In genomic region chr1:1927751-1928150, GRCh38 we compare ENCODE assay signal across 24 cellular contexts. TPM values are rescaled to one million over a fixed set of nuclear protein-coding genes. Genes with fewer than 3 reads are reported as not detected.
A peak's percentile ranks its signal among the peaks of the same experiment; 100 is the strongest.
DNase-seq lines count a peak whose midpoint lies in the region; ATAC-seq, FAIRE-seq and TF ChIP-seq lines count a peak whose summit lies in the region.
"Had no signal": no experiment of that assay in that cellular context is flagged by ENCODE, and none has a peak within 500 bp of the region (broad histone marks: within the 10 kb centered on the region; RNA-seq: fewer than 3 reads in every experiment).

No MANE protein-coding gene starts in this region.

- H3K4me1 Mint-ChIP-seq in T-helper 17 cell = no peaks in the 10 kb centered on the region
- H3K4me1 Mint-ChIP-seq: CD8-positive, alpha-beta memory T cell had no signal

- H3K9me3 ChIP-seq in left ventricle myocardium inferior (replicated peaks) (no peaks in the 10 kb centered on the region), mucosa of descending colon (no peaks in the 10 kb centered on the region), T-helper 17 cell (ENCODE audit: control insufficient read depth, low read length, poor library complexity, severe bottlenecking) (no peaks in the 10 kb centered on the region)

- H3K36me3 ChIP-seq in left ventricle myocardium inferior = no peaks in the 10 kb centered on the region
- no peaks in the 10 kb centered on the region for H3K36me3 ChIP-seq in mucosa of descending colon (ENCODE audit: low read depth)

- no peak overlapping the region for H3K27ac Mint-ChIP-seq in T-helper 17 cell
- H3K27ac Mint-ChIP-seq: CD8-positive, alpha-beta memory T cell; H9; IgD-negative memory B cell had no signal

- ATAC-seq in Right ventricle myocardium superior (ENCODE audit: poor library complexity) (peak; percentile 34), mucosa of descending colon (no peak), T-helper 17 cell (no peak)

- FAIRE-seq in D721Med (lab: Jason Lieb, UNC) = no peak
- FAIRE-seq: A204.1 had no signal

- H3K36me3 Mint-ChIP-seq in T-helper 17 cell (ENCODE audit: low read depth) = no peaks in the 10 kb centered on the region
- H3K36me3 Mint-ChIP-seq: CD8-positive, alpha-beta memory T cell; IgD-negative memory B cell had no signal

- H3K4me3 ChIP-seq in left ventricle myocardium inferior = no peak overlapping the region
- H3K4me3 ChIP-seq in mucosa of descending colon = no peak overlapping the region

- TF ChIP-seq CTCF in left ventricle myocardium inferior (IDR thresholded peaks at IDR 0.05; ENCODE audit: borderline replicate concordance) (no peak), mucosa of descending colon (IDR thresholded peaks at IDR 0.05) (no peak), D721Med (IDR thresholded peaks at IDR 0.05; ENCODE audit: insufficient read depth, missing control alignments) (no peak)

- H3K27ac ChIP-seq in left ventricle myocardium inferior (replicated peaks) = peak overlapping the region; percentile 76
- H3K27ac ChIP-seq: HL-60 had no signal

- no peak overlapping the region for H3K4me3 Mint-ChIP-seq in T-helper 17 cell
- H3K4me3 Mint-ChIP-seq: CD8-positive, alpha-beta memory T cell; H9; IgD-negative memory B cell had no signal

- peaks cover 24% of the 10 kb centered on the region for H3K4me1 ChIP-seq in left ventricle myocardium inferior
- H3K4me1 ChIP-seq in mucosa of descending colon (ENCODE audit: low read depth) = peaks cover 9% of the 10 kb centered on the region

- no peaks in the 10 kb centered on the region for H3K27me3 Mint-ChIP-seq in T-helper 17 cell
- H3K27me3 Mint-ChIP-seq: CD8-positive, alpha-beta memory T cell had no signal

- intact Hi-C loops in Right ventricle myocardium superior (cut with DNase I) = no loop called here
- intact Hi-C loops in cardiac septum (cut with DNase I) = no loop called here
- intact Hi-C loops in left ventricle myocardium inferior (cut with micrococcal nuclease) = no loop called here
- intact Hi-C loops in mucosa of descending colon (cut with DNase I, micrococcal nuclease) = no loop called here

- peak; percentile 49 for DNase-seq in Right ventricle myocardium superior
- DNase-seq in cardiac septum (ENCODE audit: low spot score) = no peak
- DNase-seq in left ventricle myocardium inferior = no peak
- peak in 2 of 3 donors; percentile 20 to 35 for DNase-seq in mucosa of descending colon
- DNase-seq in T-helper 17 cell = no peak
- no peak for DNase-seq in germinal center (ENCODE audit: low spot score)
- DNase-seq in HUDEP-2 (lab: John Stamatoyannopoulos, UW; ENCODE audit: unreplicated experiment in 76 of 76) = no peak
- no peak for DNase-seq in D721Med (ENCODE audit: insufficient read length, low spot score)
- DNase-seq: CD8-positive, alpha-beta memory T cell; DMS79 treated with DMSO at 0.1 percent for 48 hours; H9; Karpas-422; NCI-H1048; NCI-H1436; NCI-H1930; NCI-H226; NCI-H524; NCI-H82; SIG-M5 had no signal

- no peaks in the 10 kb centered on the region for H3K27me3 ChIP-seq in left ventricle myocardium inferior (ENCODE audit: low read depth)

RNA-seq across cellular contexts. Expression of gene TMEM52, which starts 8.7 kb away (rescaled TPM):
- total RNA-seq in Right ventricle myocardium superior (2.1 TPM), cardiac septum (0.70 TPM), left ventricle myocardium inferior (0.47 TPM), mucosa of descending colon (1 to 10 TPM; 1.8 to 4.0 (median 3.0) TPM), T-helper 17 cell (under 1 TPM in 1 of 2 donors, not detected in 1; 0.52 TPM)

RNA-seq across cellular contexts. Expression of gene CALML6, which starts 12.7 kb away (rescaled TPM):
- total RNA-seq in Right ventricle myocardium superior = not detected
- 0.16 TPM for total RNA-seq in cardiac septum
- total RNA-seq in left ventricle myocardium inferior = not detected
- total RNA-seq in mucosa of descending colon = 1 to 10 TPM in 1 of 3 donors, under 1 TPM in 2; 0.32 to 1.2 (median 0.43) TPM
- total RNA-seq in T-helper 17 cell = under 1 TPM; 0.35 to 0.55 TPM
- total RNA-seq: HT1080, RPMI7951 had no signal

RNA-seq across cellular contexts. Expression of gene GNB1, which starts 36.9 kb away (rescaled TPM):
- total RNA-seq in Right ventricle myocardium superior (154 TPM), cardiac septum (183 TPM), left ventricle myocardium inferior (158 TPM), mucosa of descending colon (100 to 1,000 TPM; 314 to 329 (median 318) TPM), T-helper 17 cell (100 to 1,000 TPM; 236 to 255 TPM)

Comparison
In these comparisons a context has a peak if more than half of its experiments do, and no peak if none do; other contexts are left out.
1. DNase-seq: peak in Right ventricle myocardium superior (single experiment) and mucosa of descending colon (2 of 3); none in cardiac septum (single experiment), left ventricle myocardium inferior (single experiment), T-helper 17 cell (0 of 3), germinal center (single experiment), HUDEP-2 (0 of 76) and D721Med (single experiment).